Comparison of ENCODE assay signal across 20 cellular contexts in the genomic region with DNA sequence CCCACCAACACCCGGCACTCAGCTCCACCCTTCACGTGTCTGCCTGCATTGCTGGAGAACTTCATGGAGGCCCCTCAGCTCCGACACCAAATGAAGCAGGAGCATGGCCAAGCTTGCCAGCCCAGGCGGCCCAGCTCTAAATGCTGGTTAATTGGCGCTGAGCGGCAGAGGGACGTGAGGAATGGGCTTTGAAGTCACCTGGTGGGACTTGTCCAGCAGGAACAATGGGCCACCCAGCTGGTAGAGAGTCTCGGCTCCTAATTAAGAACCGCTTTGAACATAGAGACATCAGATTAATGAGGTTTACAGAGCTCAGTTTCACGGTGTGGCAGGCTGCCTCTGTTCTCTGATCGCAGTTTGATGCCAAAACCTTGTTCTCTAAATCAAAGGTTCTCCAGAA.
DNase-seq lines count a peak whose midpoint lies in the region; ATAC-seq, FAIRE-seq and TF ChIP-seq lines count a peak whose summit lies in the region.
"Had no signal": no experiment of that assay in that cellular context is flagged by ENCODE, and none has a peak within 500 bp of the region (broad histone marks: within the 10 kb centered on the region; RNA-seq: fewer than 3 reads in every experiment).

No MANE protein-coding gene starts in this region.

- H2AFZ ChIP-seq in H1 (ENCODE audit: low read length) = no peak overlapping the region

- POLR2A ChIA-PET in H1 (lab: Charles Lee; ENCODE audit: partially characterized antibody) = no interaction called here

- H3K14ac ChIP-seq in H1 (ENCODE audit: insufficient read length) = no peak overlapping the region

- H3K27me3 Mint-ChIP-seq in natural killer cell (ENCODE audit: low read depth in 2 of 2) = peaks cover 7 to 9% of the 10 kb centered on the region in 2 donors

- H4K5ac ChIP-seq in H1 (ENCODE audit: insufficient read length, low read depth, low read length) = no peak overlapping the region

- H3K27ac ChIP-seq in H1 (ENCODE audit: low read depth, low read length) = no peak overlapping the region
- H3K27ac ChIP-seq: SJCRH30 had no signal

- no peaks in the 10 kb centered on the region for H3K9me3 ChIP-seq in H1 (ENCODE audit: insufficient read depth in 2 of 2, low read depth in 1 of 2, low read length in 1 of 2)
- H3K9me3 ChIP-seq: BE2C, SJCRH30 had no signal

- H2BK5ac ChIP-seq in H1 (ENCODE audit: low read depth, low read length) = no peak overlapping the region

- TF ChIP-seq POLR2A in H1 (IDR thresholded peaks at IDR 0.05; ENCODE audit: control extremely low read depth in 1 of 2, low read depth in 2 of 2, low read length in 2 of 2) = no peak

- CTCF ChIA-PET in H1 (lab: Charles Lee; ENCODE audit: partially characterized antibody) = interaction anchor here (0.8 to 2.4 kb wide), 18 partner anchors 9 to 271 kb away, joined by 3 to 12 read pairs (median 4); a partner anchor contains a TSS

- no peak overlapping the region for H2BK15ac ChIP-seq in H1 (ENCODE audit: low read length)

- intact Hi-C loops in Right ventricle myocardium inferior (cut with DNase I) (no loop called here), cardiac septum (cut with DNase I) (no loop called here), natural killer cell (cut with micrococcal nuclease) (no loop called here)

- H3K9me3 Mint-ChIP-seq in natural killer cell = no peaks in the 10 kb centered on the region

- no peaks in the 10 kb centered on the region for H3K79me1 ChIP-seq in H1 (ENCODE audit: low read depth, low read length)

- no peak overlapping the region for H2BK12ac ChIP-seq in H1 (ENCODE audit: low read depth, low read length)

- H3K27me3 ChIP-seq in H1 (replicated peaks in 1 of 4; ENCODE audit: control insufficient read depth in 3 of 4, extremely low read depth in 1 of 4, insufficient read depth in 3 of 4, low read length in 3 of 4) = no peaks in the 10 kb centered on the region
- H3K27me3 ChIP-seq: BE2C, SJCRH30 had no signal

- 0 out of 2 replicates have a peak overlapping the region, but pooled peaks have one; percentile 72 for H2BK20ac ChIP-seq in H1 (ENCODE audit: low read length)

- H4K8ac ChIP-seq in H1 (ENCODE audit: extremely low read depth, insufficient read depth, low read length) = no peak overlapping the region; the same call in 1 of the 2 replicates

- no peak overlapping the region for H3K27ac Mint-ChIP-seq in natural killer cell
- H3K27ac Mint-ChIP-seq: CD14-positive monocyte had no signal

- no peak overlapping the region for H3K4me2 ChIP-seq in H1 (ENCODE audit: insufficient read depth in 1 of 2, low read depth in 2 of 2, low read length in 2 of 2)

- no peaks in the 10 kb centered on the region for H3K79me2 ChIP-seq in H1 (ENCODE audit: control insufficient read depth in 1 of 2, insufficient read depth in 2 of 2, low read length in 2 of 2)

- no peaks in the 10 kb centered on the region for H3K36me3 Mint-ChIP-seq in natural killer cell
- H3K36me3 Mint-ChIP-seq: CD14-positive monocyte had no signal

- DNase-seq in Right ventricle myocardium inferior (ENCODE audit: missing footprints) (peak; percentile 7), cardiac septum (ENCODE audit: low spot score) (no peak), NCI-H69 (lab: John Stamatoyannopoulos, UW) (peak; percentile 43), H1 (ENCODE audit: low read depth in 1 of 2, low spot score in 2 of 2) (no peak), hepatic stellate cell (ENCODE audit: low spot score) (no peak), NCI-H2171 (lab: John Stamatoyannopoulos, UW) (no peak), natural killer cell (no peak)
- DNase-seq: BE2C, DMS153, DND-41, H7, NCI-H1048, NCI-H1694, NCI-H2029 treated with DMSO at 0.1 percent for 48 hours, NCI-H526, PC-3, SJCRH30 had no signal

- no peak for TF ChIP-seq EP300 in H1 (IDR thresholded peaks at IDR 0.05; ENCODE audit: borderline replicate concordance in 1 of 2, low read depth in 2 of 2, low read length in 2 of 2)

- no peak for FAIRE-seq in H1 (lab: Jason Lieb, UNC)
- FAIRE-seq: GM12892, GM19239 had no signal

- WGBS in H1 (ENCODE audit: extremely low coverage in 1 of 2, insufficient coverage in 1 of 2, insufficient read length in 1 of 2, insufficient replicate concordance in 2 of 2, low coverage in 1 of 2, low lambda C conversion rate in 2 of 2, missing lambda C conversion rate in 1 of 2), 2 experiments = 90% methylated on average over 10 of the region's 11 CpGs; no CpG with 5 or more reads in 1 of the 2 experiments

- H3K36me3 ChIP-seq in H1 (ENCODE audit: control insufficient read depth in 2 of 4, insufficient read depth in 4 of 4, low read length in 3 of 4) = no peaks in the 10 kb centered on the region
- H3K36me3 ChIP-seq: BE2C, SJCRH30 had no signal

- H3K23me2 ChIP-seq in H1 (ENCODE audit: low read depth, low read length) = no peaks in the 10 kb centered on the region

- H2AK5ac ChIP-seq in H1 (ENCODE audit: low read depth, low read length) = no peak overlapping the region

- no peak overlapping the region for H3K4me3 Mint-ChIP-seq in natural killer cell
- H3K4me3 Mint-ChIP-seq: CD14-positive monocyte had no signal

- no peak overlapping the region for H3K9ac ChIP-seq in H1 (replicated peaks in 1 of 4; ENCODE audit: extremely low read depth in 1 of 4, low read depth in 3 of 4, low read length in 3 of 4)

- no peak for TF ChIP-seq RAD21 in H1 (IDR thresholded peaks at IDR 0.05 in 1 of 2, conservative IDR thresholded peaks at IDR 0.05 in 1 of 2; ENCODE audit: low read depth in 2 of 2, low read length in 2 of 2)

- no peak overlapping the region for H3K4me3 ChIP-seq in H1 (ENCODE audit: extremely low read depth in 1 of 4, insufficient read depth in 2 of 4, low read depth in 3 of 4, low read length in 4 of 4)
- H3K4me3 ChIP-seq: SJCRH30 had no signal

- no peak overlapping the region for H3K18ac ChIP-seq in H1 (ENCODE audit: extremely low read depth, low read length)

- no peak overlapping the region for H3K4ac ChIP-seq in H1 (replicated peaks; ENCODE audit: insufficient read length, low read depth, low read length)

- no peak overlapping the region for H2BK120ac ChIP-seq in H1 (replicated peaks; ENCODE audit: low read depth, low read length)

- TF ChIP-seq CTCF in H1 (IDR thresholded peaks at IDR 0.05; ENCODE audit: control extremely low read depth in 1 of 3, insufficient read depth in 1 of 3, low read depth in 1 of 3, low read length in 3 of 3) (no peak), natural killer cell (IDR thresholded peaks at IDR 0.05) (no peak)

- H3K56ac ChIP-seq in H1 (replicated peaks; ENCODE audit: insufficient read length, low read depth, low read length) = no peak overlapping the region

- H4K20me1 ChIP-seq in H1 (replicated peaks in 1 of 2; ENCODE audit: control insufficient read depth in 1 of 2, insufficient read depth in 2 of 2, low read length in 2 of 2) = no peaks in the 10 kb centered on the region

- H3K4me1 ChIP-seq in H1 (replicated peaks in 1 of 4; ENCODE audit: control insufficient read depth in 3 of 4, insufficient read depth in 4 of 4, low read length in 3 of 4) = peaks cover 0 to 12% (median 2%) of the 10 kb centered on the region in 4 experiments; a peak in 3 of 7 replicates
- H3K4me1 ChIP-seq: BE2C, SJCRH30 had no signal

- no peak overlapping the region for H3K23ac ChIP-seq in H1 (ENCODE audit: insufficient read length)

- no peak overlapping the region for H4K91ac ChIP-seq in H1 (replicated peaks; ENCODE audit: insufficient read length, low read length)

- ATAC-seq in Right ventricle myocardium inferior = no peak
- ATAC-seq in natural killer cell = no peak
- ATAC-seq: PC-3 had no signal

- H3K4me1 Mint-ChIP-seq in natural killer cell = no peaks in the 10 kb centered on the region
- H3K4me1 Mint-ChIP-seq: CD14-positive monocyte had no signal

TF ChIP-seq in H1, 55 proteins besides CTCF, POLR2A, EP300 and RAD21:
- no peak for TF ChIP-seq GABPA (IDR thresholded peaks at IDR 0.05; ENCODE audit: borderline replicate concordance, insufficient read depth, low read length)
- no peak for TF ChIP-seq TCF12 (IDR thresholded peaks at IDR 0.05; ENCODE audit: low read depth, low read length)
- no peak for TF ChIP-seq EGR1 (IDR thresholded peaks at IDR 0.05; ENCODE audit: borderline replicate concordance, low read depth, low read length)

Comparison
In these comparisons a context has a peak if more than half of its experiments do, and no peak if none do; other contexts are left out.
1. DNase-seq: peak in Right ventricle myocardium inferior (single experiment) and NCI-H69 (single experiment); none in cardiac septum (single experiment), H1 (0 of 2), hepatic stellate cell (single experiment), NCI-H2171 (single experiment) and natural killer cell (single experiment).